In genomic region chr10:105729428-105729827, GRCh38 we compare ENCODE assay signal across 25 cellular contexts.
"Had no signal": no experiment of that assay in that cellular context is flagged by ENCODE, and none has a peak within 500 bp of the region (broad histone marks: within the 10 kb centered on the region; RNA-seq: fewer than 3 reads in every experiment).

No MANE protein-coding gene starts in this region.

- ATAC-seq: natural killer cell; psoas muscle; right cardiac atrium; right lobe of liver; stimulated activated effector memory CD8-positive, alpha-beta T cell treated with anti-CD3 and anti-CD28 coated beads, Interleukin-12 subunit alpha, Interleukin-12 subunit beta, amount 100 ng/mL, for 72 hours; stimulated activated naive B cell treated with anti-CD40 and anti-IgM and Interleukin-4, amounts not matched to agents 10 μg/mL and 1 μg/mL and 100 μg/mL, for 72 hours had no signal

- H3K4me1 ChIP-seq: neural progenitor cell, parathyroid adenoma, psoas muscle, right lobe of liver, stomach, thyroid gland, tibial nerve, uterus had no signal

- H3K9me3 ChIP-seq: ovary, psoas muscle, right lobe of liver, sigmoid colon, stomach, thoracic aorta, thyroid gland, tibial nerve, upper lobe of left lung, uterus had no signal

- H3K27ac ChIP-seq: neural progenitor cell, ovary, parathyroid adenoma, psoas muscle, right lobe of liver, sigmoid colon, stomach, thoracic aorta, thyroid gland, tibial nerve, upper lobe of left lung, uterus had no signal

- H3K36me3 ChIP-seq: neural progenitor cell, ovary, right lobe of liver, sigmoid colon, stomach, thoracic aorta, thyroid gland, tibial nerve, upper lobe of left lung, uterus had no signal

- H3K27me3 ChIP-seq: neural progenitor cell, ovary, right lobe of liver, sigmoid colon, stomach, thyroid gland, tibial nerve, upper lobe of left lung, uterus had no signal

- DNase-seq: natural killer cell; occipital lobe; ovary; posterior cingulate gyrus; psoas muscle; right cardiac atrium; right lobe of liver; sigmoid colon; small intestine; stimulated activated CD4-positive, alpha-beta T cell treated with anti-CD3 and anti-CD28 coated beads, Interleukin-15, amount 100 ng/mL, for 24 hours; stimulated activated CD4-positive, alpha-beta T cell treated with anti-CD3 and anti-CD28 coated beads, Interleukin-2, amount 100 ng/mL, for 24 hours; stimulated activated CD4-positive, alpha-beta T cell treated with anti-CD3 and anti-CD28 coated beads, Interleukin-2, amount 100 ng/mL, for 48 hours; stimulated activated CD4-positive, alpha-beta T cell treated with anti-CD3 and anti-CD28 coated beads, Interleukin-4, amount 100 ng/mL, for 24 hours; stimulated activated naive B cell treated with anti-CD40 and anti-IgM and Interleukin-4, amounts not matched to agents 10 μg/mL and 1 μg/mL and 100 μg/mL, for 72 hours; stimulated activated naive CD4-positive, alpha-beta T cell treated with Interleukin-2 at 50 U/mL for 16 hours; stomach; trophoblast cell; uterus had no signal

- H3K4me3 ChIP-seq: neural progenitor cell, ovary, psoas muscle, right lobe of liver, sigmoid colon, stomach, thoracic aorta, thyroid gland, tibial nerve, upper lobe of left lung, uterus had no signal
